Comparison of ENCODE assay signal across 11 cellular contexts in the genomic region with DNA sequence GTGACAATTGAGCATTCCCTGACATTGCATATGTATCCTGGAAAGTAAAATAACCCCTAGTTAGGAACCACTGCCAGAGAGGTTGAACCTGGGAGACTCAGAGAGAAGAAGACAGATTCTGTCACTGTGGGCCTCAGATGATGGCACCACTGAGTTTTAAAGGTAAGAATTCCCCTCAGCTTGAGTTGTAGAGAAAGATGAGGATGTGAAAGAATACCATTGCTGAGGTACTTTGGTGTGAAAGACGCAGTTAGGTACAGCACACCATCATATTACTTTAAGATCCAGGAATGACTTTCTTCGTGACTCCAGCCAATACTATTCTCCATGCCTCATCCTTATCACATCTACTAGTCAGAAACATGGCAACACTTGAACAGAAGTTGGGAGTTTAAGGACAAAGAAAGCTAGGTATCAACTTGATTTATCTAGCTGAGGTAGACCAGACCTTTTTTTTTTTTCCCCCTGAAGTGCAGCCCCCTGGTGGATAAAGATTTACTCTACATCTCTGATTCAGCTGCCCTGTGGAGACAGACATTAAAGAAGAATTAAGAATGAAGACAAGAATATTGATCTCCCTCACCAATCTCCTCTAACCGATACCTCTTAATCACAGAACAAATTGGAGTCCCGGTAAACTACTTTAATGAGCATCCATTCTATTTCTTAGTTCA.
DNase-seq lines count a peak whose midpoint lies in the region; ATAC-seq and TF ChIP-seq lines count a peak whose summit lies in the region.
"Had no signal": no experiment of that assay in that cellular context is flagged by ENCODE, and none has a peak within 500 bp of the region (broad histone marks: within the 10 kb centered on the region; RNA-seq: fewer than 3 reads in every experiment).

No MANE protein-coding gene starts in this region.

- no peaks in the 10 kb centered on the region for H3K9me2 ChIP-seq in DOHH2 (replicated peaks; ENCODE audit: control insufficient read depth, low read length)
- no peaks in the 10 kb centered on the region for H3K9me2 ChIP-seq in Karpas-422 (replicated peaks; ENCODE audit: insufficient read depth, low read length)

- no peak for TF ChIP-seq POLR2A in spleen (IDR thresholded peaks at IDR 0.05)

- DNase-seq in Karpas-422 = peak; percentile 74
- no peak for DNase-seq in fibroblast of mammary gland (ENCODE audit: low read depth)
- no peak for DNase-seq in NCI-H1436 (lab: John Stamatoyannopoulos, UW)
- DNase-seq in NCI-H2196 treated with DMSO at 0.1 percent for 48 hours (lab: John Stamatoyannopoulos, UW; ENCODE audit: unreplicated experiment) = no peak
- DNase-seq in NCI-H2107 treated with DMSO at 0.1 percent for 48 hours (lab: John Stamatoyannopoulos, UW; ENCODE audit: unreplicated experiment) = no peak
- no peak for DNase-seq in spleen
- DNase-seq: activated CD4-positive, alpha-beta T cell treated with anti-CD3 and anti-CD28 coated beads, Interleukin-2, amount 50 U/mL, for 48 hours; activated naive CD8-positive, alpha-beta T cell treated with anti-CD3 and anti-CD28 coated beads for 36 hours had no signal

- peak; percentile 46 for TF ChIP-seq CTCF in DOHH2 (IDR thresholded peaks at IDR 0.05; ENCODE audit: low read depth, low read length, poor library complexity, severe bottlenecking)
- peak; percentile 9 for TF ChIP-seq CTCF in fibroblast of mammary gland (conservative IDR thresholded peaks at IDR 0.05; ENCODE audit: control insufficient read depth, insufficient read depth, low read depth, low read length)
- TF ChIP-seq CTCF in spleen (IDR thresholded peaks at IDR 0.05 in 8 of 11, conservative IDR thresholded peaks at IDR 0.05 in 3 of 11) = peak in 2 of 11 experiments; percentile 10 to 21

- intact Hi-C loops in spleen (cut with DNase I; ENCODE audit: low total_unique reads) = no loop called here

- peak; percentile 43 for ATAC-seq in GM19324 (IDR thresholded peaks at IDR 0.05; ENCODE audit: low FRiP score, unreplicated experiment)

- H3K9me3 ChIP-seq in DOHH2 (ENCODE audit: control insufficient read depth, insufficient read depth, low read length) = no peaks in the 10 kb centered on the region
- H3K9me3 ChIP-seq in Karpas-422 (ENCODE audit: low read length) = no peaks in the 10 kb centered on the region
- H3K9me3 ChIP-seq in spleen = no peaks in the 10 kb centered on the region

- H3K4me2 ChIP-seq in DOHH2 (ENCODE audit: low read length) (no peak overlapping the region), Karpas-422 (ENCODE audit: low read depth, low read length, poor library complexity, severe bottlenecking) (no peak overlapping the region)

- H3K79me2 ChIP-seq in DOHH2 (ENCODE audit: control insufficient read depth, low read length) (no peaks in the 10 kb centered on the region), Karpas-422 (ENCODE audit: low read length) (no peaks in the 10 kb centered on the region)

- no peaks in the 10 kb centered on the region for H3K4me1 ChIP-seq in DOHH2 (ENCODE audit: control insufficient read depth, low read length)
- no peaks in the 10 kb centered on the region for H3K4me1 ChIP-seq in Karpas-422 (ENCODE audit: low read length)
- H3K4me1 ChIP-seq in spleen = no peaks in the 10 kb centered on the region

- no peaks in the 10 kb centered on the region for H4K20me1 ChIP-seq in DOHH2 (ENCODE audit: control insufficient read depth, insufficient read depth, low read depth, low read length)
- H4K20me1 ChIP-seq in Karpas-422 (ENCODE audit: insufficient read depth, low read depth, low read length) = no peaks in the 10 kb centered on the region

- H3K27ac ChIP-seq in DOHH2 (ENCODE audit: low read depth, low read length) (no peak overlapping the region), Karpas-422 (ENCODE audit: low read length) (no peak overlapping the region), spleen (no peak overlapping the region)
- H3K27ac ChIP-seq: SK-N-MC had no signal

- no peak overlapping the region; the same call in 1 of the 2 replicates for H2AFZ ChIP-seq in Karpas-422 (ENCODE audit: low read length)

- no peak overlapping the region for H3K9ac ChIP-seq in Karpas-422 (ENCODE audit: low read length)

- H3K4me3 ChIP-seq in DOHH2 (ENCODE audit: low read length) (no peak overlapping the region), Karpas-422 (ENCODE audit: low read length) (no peak overlapping the region), fibroblast of mammary gland (ENCODE audit: control insufficient read depth, low read depth, low read length) (no peak overlapping the region), spleen (no peak overlapping the region)
- H3K4me3 ChIP-seq: SK-N-MC had no signal

- no peaks in the 10 kb centered on the region for H3F3A ChIP-seq in DOHH2 (ENCODE audit: control insufficient read depth, insufficient read depth)

- H3K36me3 ChIP-seq in DOHH2 (ENCODE audit: control insufficient read depth, low read length) (no peaks in the 10 kb centered on the region), Karpas-422 (ENCODE audit: insufficient read depth, low read length) (no peaks in the 10 kb centered on the region), spleen (no peaks in the 10 kb centered on the region)

- WGBS in spleen, 5 donors = 80 to 91% (median 84%) methylated on average over 4 of the region's 4 CpGs

- H3K27me3 ChIP-seq in DOHH2 (ENCODE audit: control insufficient read depth, low read length) (peaks cover 3% of the 10 kb centered on the region), Karpas-422 (ENCODE audit: low read length) (no peaks in the 10 kb centered on the region), spleen (replicated peaks in 1 of 7) (no peaks in the 10 kb centered on the region)
